Comparison of ENCODE assay signal across 29 cellular contexts in genomic region chr3:138361193-138361525, GRCh38. TPM values are rescaled to one million over a fixed set of nuclear protein-coding genes. Genes with fewer than 3 reads are reported as not detected.
DNase-seq lines count a peak whose midpoint lies in the region; ATAC-seq and TF ChIP-seq lines count a peak whose summit lies in the region.
"Had no signal": no experiment of that assay in that cellular context is flagged by ENCODE, and none has a peak within 500 bp of the region (broad histone marks: within the 10 kb centered on the region; RNA-seq: fewer than 3 reads in every experiment).

No MANE protein-coding gene starts in this region.

- H3K36me3 ChIP-seq in heart left ventricle, result peaks cover 0 to 15% (median 0%) of the 10 kb centered on the region in 9 donors
- H3K36me3 ChIP-seq in thyroid gland, result no peaks in the 10 kb centered on the region
- H3K36me3 ChIP-seq: breast epithelium, tibial artery had no signal

- H3K4me1 ChIP-seq in heart left ventricle, result peaks cover 9 to 99% (median 77%) of the 10 kb centered on the region in 12 donors
- peaks cover 29 to 50% of the 10 kb centered on the region in 2 donors for H3K4me1 ChIP-seq in thyroid gland

- H3K27ac Mint-ChIP-seq in neural crest cell (ENCODE audit: unreplicated experiment), result peak overlapping the region; percentile 30
- H3K27ac Mint-ChIP-seq: activated CD4-positive, alpha-beta memory T cell treated with anti-CD3 and anti-CD28 coated beads, Interleukin-2, amount 10 ng/mL, durations not matched to agents 7 days and 5 days; CD8-positive, alpha-beta T cell; mesothelial cell of epicardium; stimulated activated naive B cell treated with anti-CD40 and anti-IgM and Interleukin-4, amounts not matched to agents 10 μg/mL and 1 μg/mL and 100 μg/mL, for 72 hours had no signal

- ATAC-seq in heart left ventricle (peak in 1 of 4 donors; percentile 0), left ventricle myocardium superior (no peak)
- ATAC-seq: CD8-positive, alpha-beta T cell; stimulated activated naive B cell treated with anti-CD40 and anti-IgM and Interleukin-4, amounts not matched to agents 10 μg/mL and 1 μg/mL and 100 μg/mL, for 72 hours had no signal

- no peaks in the 10 kb centered on the region for H3K36me3 Mint-ChIP-seq in neural crest cell (ENCODE audit: low read depth)
- H3K36me3 Mint-ChIP-seq: CD8-positive, alpha-beta T cell; mesothelial cell of epicardium; stimulated activated naive B cell treated with anti-CD40 and anti-IgM and Interleukin-4, amounts not matched to agents 10 μg/mL and 1 μg/mL and 100 μg/mL, for 72 hours had no signal

- TF ChIP-seq CTCF in heart left ventricle (IDR thresholded peaks at IDR 0.05) (no peak), neural crest cell (conservative IDR thresholded peaks at IDR 0.05) (no peak), thyroid gland (IDR thresholded peaks at IDR 0.05) (no peak)

- H3K9me3 ChIP-seq in heart left ventricle (no peaks in the 10 kb centered on the region), thyroid gland (no peaks in the 10 kb centered on the region)
- H3K9me3 ChIP-seq: breast epithelium, SJCRH30, tibial artery had no signal

- H3K27me3 Mint-ChIP-seq in neural crest cell (ENCODE audit: low read depth), result no peaks in the 10 kb centered on the region
- H3K27me3 Mint-ChIP-seq: activated CD4-positive, alpha-beta memory T cell treated with anti-CD3 and anti-CD28 coated beads, Interleukin-2, amount 10 ng/mL, durations not matched to agents 7 days and 5 days had no signal

- H3K27me3 ChIP-seq in heart left ventricle (no peaks in the 10 kb centered on the region), thyroid gland (no peaks in the 10 kb centered on the region)
- H3K27me3 ChIP-seq: SJCRH30, tibial artery had no signal

- H3K27ac ChIP-seq in heart left ventricle (peak overlapping the region; percentile 29 to 96 (median 71)), cingulate gyrus (ENCODE audit: low read depth, low read length) (peak overlapping the region; percentile 85), thyroid gland (peak overlapping the region in 2 of 3 donors; percentile 36 to 54)
- H3K27ac ChIP-seq: SJCRH30, tibial artery had no signal

- DNase-seq in heart left ventricle (no peak), left ventricle myocardium superior (no peak), neural crest cell (ENCODE audit: low read depth, low spot score) (no peak), thyroid gland (no peak), ecto neural progenitor cell (ENCODE audit: low spot score) (no peak), Kasumi-1 (lab: John Stamatoyannopoulos, UW) (no peak), NCI-H345 treated with DMSO at 0.1 percent for 48 hours (lab: John Stamatoyannopoulos, UW; ENCODE audit: unreplicated experiment) (no peak)
- DNase-seq: 8988T; activated CD4-positive, alpha-beta memory T cell treated with anti-CD3 and anti-CD28 coated beads, Interleukin-2, amount 10 ng/mL, durations not matched to agents 7 days and 5 days; activated CD4-positive, CD25-positive, alpha-beta regulatory T cell treated with anti-CD3 and anti-CD28 coated beads, Interleukin-2, amount 50 U/mL, for 72 hours; CD8-positive, alpha-beta T cell; DMS 273 treated with DMSO at 0.1 percent for 48 hours; HCEC 1CT; NCI-H1694 treated with DMSO at 0.1 percent for 48 hours; NCI-H2171; NCI-H524 treated with DMSO at 0.1 percent for 48 hours; NK-92 treated with Interleukin-12 subunit alpha and Interleukin-12 subunit beta, amount 100 ng/mL, for 24 hours; SJCRH30; stimulated activated CD4-positive, alpha-beta T cell treated with anti-CD3 and anti-CD28 coated beads, Interleukin-12 subunit alpha, Interleukin-12 subunit beta, amount 100 ng/mL, for 4 hours; stimulated activated CD4-positive, alpha-beta T cell treated with anti-CD3 and anti-CD28 coated beads, Interleukin-4, amount 100 ng/mL, for 24 hours; stimulated activated naive B cell treated with anti-CD40 and anti-IgM and Interleukin-4, amounts not matched to agents 10 μg/mL and 1 μg/mL and 100 μg/mL, for 72 hours; T-helper 1 cell had no signal

- H3K4me3 ChIP-seq in heart left ventricle (no peak overlapping the region), thyroid gland (replicated peaks in 1 of 3) (no peak overlapping the region)
- H3K4me3 ChIP-seq: breast epithelium, SJCRH30, tibial artery had no signal

- H3K4me3 Mint-ChIP-seq in neural crest cell, result no peak overlapping the region
- H3K4me3 Mint-ChIP-seq: activated CD4-positive, alpha-beta memory T cell treated with anti-CD3 and anti-CD28 coated beads, Interleukin-2, amount 10 ng/mL, durations not matched to agents 7 days and 5 days; CD8-positive, alpha-beta T cell; mesothelial cell of epicardium; stimulated activated naive B cell treated with anti-CD40 and anti-IgM and Interleukin-4, amounts not matched to agents 10 μg/mL and 1 μg/mL and 100 μg/mL, for 72 hours had no signal

- no peaks in the 10 kb centered on the region for H3K9me3 Mint-ChIP-seq in neural crest cell
- H3K9me3 Mint-ChIP-seq: activated CD4-positive, alpha-beta memory T cell treated with anti-CD3 and anti-CD28 coated beads, Interleukin-2, amount 10 ng/mL, durations not matched to agents 7 days and 5 days; CD8-positive, alpha-beta T cell; mesothelial cell of epicardium; stimulated activated naive B cell treated with anti-CD40 and anti-IgM and Interleukin-4, amounts not matched to agents 10 μg/mL and 1 μg/mL and 100 μg/mL, for 72 hours had no signal

- intact Hi-C loops in heart left ventricle (cut with DNase I) (loop anchor here in 1 of 10 donors (5.0 kb wide), 1 partner anchor 36 kb away; no protein-coding TSS in a partner anchor), left ventricle myocardium superior (cut with micrococcal nuclease) (no loop called here), thyroid gland (cut with DNase I) (no loop called here)

- H3K4me1 Mint-ChIP-seq in neural crest cell, result peaks cover 23% of the 10 kb centered on the region
- H3K4me1 Mint-ChIP-seq: activated CD4-positive, alpha-beta memory T cell treated with anti-CD3 and anti-CD28 coated beads, Interleukin-2, amount 10 ng/mL, durations not matched to agents 7 days and 5 days; mesothelial cell of epicardium had no signal

- TF ChIP-seq POLR2A in heart left ventricle (IDR thresholded peaks at IDR 0.05) (no peak), thyroid gland (IDR thresholded peaks at IDR 0.05) (no peak)

- 91 to 95% (median 94%) methylated on average over 3 of the region's 3 CpGs for WGBS in heart left ventricle, 4 donors
- WGBS in thyroid gland, 2 donors, result 94% methylated on average over 3 of the region's 3 CpGs

RNA-seq across cellular contexts. Expression of gene MRAS, which starts 12.8 kb away (rescaled TPM):
- total RNA-seq in heart left ventricle, result 100 to 1,000 TPM; 227 to 413 (median 254) TPM
- polyA plus RNA-seq in heart left ventricle, result 100 to 1,000 TPM; 112 to 245 TPM
- total RNA-seq in left ventricle myocardium superior, result 405 TPM
- total RNA-seq in neural crest cell, result 24.7 and 27.0 TPM in 2 replicates
- 10 to 100 TPM; 55.8 to 92.4 (median 69.6) TPM for total RNA-seq in thyroid gland
- total RNA-seq: activated CD4-positive, alpha-beta memory T cell treated with anti-CD3 and anti-CD28 coated beads, Interleukin-2, amount 10 ng/mL, durations not matched to agents 7 days and 5 days; CD8-positive, alpha-beta T cell had no signal

RNA-seq across cellular contexts. Expression of gene NME9, which starts 31.5 kb away (rescaled TPM):
- not detected for total RNA-seq in heart left ventricle
- polyA plus RNA-seq in heart left ventricle, result not detected
- total RNA-seq in left ventricle myocardium superior, result 0.59 TPM
- 0.79 TPM in 1 of 2 replicates, not detected in the other for total RNA-seq in neural crest cell
- 1 to 10 TPM in 3 of 4 donors, not detected in 1; 1.3 to 2.7 (median 2.6) TPM for total RNA-seq in thyroid gland
- total RNA-seq: dermis microvascular lymphatic vessel endothelial cell, HepG2, LHCN-M2 had no signal
- polyA plus RNA-seq: HepG2 had no signal
